Comparison of ENCODE assay signal across 8 cellular contexts in the genomic region with DNA sequence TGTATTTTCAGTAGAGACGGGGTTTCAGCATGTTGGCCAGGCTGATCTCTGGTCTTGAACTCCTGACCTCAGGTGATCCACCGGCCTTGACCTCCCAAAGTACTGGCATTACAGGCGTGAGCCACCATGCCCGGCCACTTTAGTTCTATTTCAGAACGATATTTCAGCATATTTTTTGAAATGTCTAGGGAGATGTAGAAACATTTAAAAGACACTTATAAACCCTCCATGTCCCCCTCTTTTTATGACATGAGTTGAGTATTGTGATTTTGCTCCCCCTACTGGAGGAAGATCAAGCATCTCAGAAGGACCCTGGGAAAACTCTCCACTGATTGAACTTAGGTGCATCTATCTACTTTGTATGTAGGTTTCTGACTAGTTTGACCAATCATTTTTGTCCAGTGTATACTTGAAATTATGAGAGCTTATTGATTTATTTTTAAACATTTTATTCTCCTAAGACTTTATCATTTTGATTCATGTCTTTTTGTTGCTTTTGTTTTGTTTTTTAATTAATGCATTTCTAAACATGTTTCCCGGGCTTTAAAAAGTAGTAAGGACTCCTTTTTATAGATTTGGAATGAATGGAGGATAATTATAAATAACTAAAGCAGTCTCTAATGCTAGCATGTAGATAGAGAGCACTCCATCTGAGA.
DNase-seq lines count a peak whose midpoint lies in the region; ATAC-seq and TF ChIP-seq lines count a peak whose summit lies in the region.

No MANE protein-coding gene starts in this region.

- peaks cover 12% of the 10 kb centered on the region for H3K36me3 Mint-ChIP-seq in endothelial cell (ENCODE audit: low read depth, unreplicated experiment)
- peaks cover 12 to 33% (median 19%) of the 10 kb centered on the region in 5 donors for H3K36me3 Mint-ChIP-seq in naive thymus-derived CD4-positive, alpha-beta T cell
- peaks cover 20% of the 10 kb centered on the region for H3K36me3 Mint-ChIP-seq in activated CD4-positive, alpha-beta memory T cell treated with anti-CD3 and anti-CD28 coated beads, Interleukin-2, amount 10 ng/mL, durations not matched to agents 7 days and 5 days (ENCODE audit: low read depth)
- H3K36me3 Mint-ChIP-seq in activated naive CD8-positive, alpha-beta T cell treated with anti-CD3 and anti-CD28 coated beads, Interleukin-2, amount 50 U/mL, for 24 hours (ENCODE audit: low read depth) = peaks cover 25% of the 10 kb centered on the region

- H3K27ac ChIP-seq in Peyer's patch = no peak overlapping the region
- no peak overlapping the region for H3K27ac ChIP-seq in naive thymus-derived CD4-positive, alpha-beta T cell (ENCODE audit: low read depth, low read length)

- POLR2A ChIA-PET in naive thymus-derived CD4-positive, alpha-beta T cell (lab: Charles Lee) = no interaction called here
- POLR2A ChIA-PET in activated CD4-positive, alpha-beta memory T cell treated with anti-CD3 and anti-CD28 coated beads, Interleukin-2, amount 10 ng/mL, durations not matched to agents 7 days and 5 days (lab: Charles Lee) = no interaction called here

- no peaks in the 10 kb centered on the region for H3K4me1 ChIP-seq in Peyer's patch
- H3K4me1 ChIP-seq in naive thymus-derived CD4-positive, alpha-beta T cell (ENCODE audit: control insufficient read depth in 2 of 2, insufficient read depth in 2 of 2, low read length in 2 of 2) = no peaks in the 10 kb centered on the region

- intact Hi-C loops in naive thymus-derived CD4-positive, alpha-beta T cell (cut with micrococcal nuclease) = loop anchor here (1.0 kb wide), 3 partner anchors 30 to 106 kb away; a partner anchor contains a TSS

- no peak overlapping the region for H3K27ac Mint-ChIP-seq in endothelial cell (ENCODE audit: unreplicated experiment)
- no peak overlapping the region for H3K27ac Mint-ChIP-seq in naive thymus-derived CD4-positive, alpha-beta T cell
- no peak overlapping the region for H3K27ac Mint-ChIP-seq in activated CD4-positive, alpha-beta memory T cell treated with anti-CD3 and anti-CD28 coated beads, Interleukin-2, amount 10 ng/mL, durations not matched to agents 7 days and 5 days
- no peak overlapping the region for H3K27ac Mint-ChIP-seq in activated naive CD8-positive, alpha-beta T cell treated with anti-CD3 and anti-CD28 coated beads, Interleukin-2, amount 50 U/mL, for 24 hours

- H3K4me3 Mint-ChIP-seq in endothelial cell (ENCODE audit: unreplicated experiment) = no peak overlapping the region
- H3K4me3 Mint-ChIP-seq in naive thymus-derived CD4-positive, alpha-beta T cell = no peak overlapping the region
- H3K4me3 Mint-ChIP-seq in activated CD4-positive, alpha-beta memory T cell treated with anti-CD3 and anti-CD28 coated beads, Interleukin-2, amount 10 ng/mL, durations not matched to agents 7 days and 5 days = no peak overlapping the region
- no peak overlapping the region for H3K4me3 Mint-ChIP-seq in activated naive CD8-positive, alpha-beta T cell treated with anti-CD3 and anti-CD28 coated beads, Interleukin-2, amount 50 U/mL, for 24 hours

- H3K9me3 ChIP-seq in Peyer's patch = no peaks in the 10 kb centered on the region
- H3K9me3 ChIP-seq in naive thymus-derived CD4-positive, alpha-beta T cell (ENCODE audit: control insufficient read depth in 2 of 3, low read length in 3 of 3) = no peaks in the 10 kb centered on the region

- no peaks in the 10 kb centered on the region for H3K9me3 Mint-ChIP-seq in endothelial cell (ENCODE audit: unreplicated experiment)
- H3K9me3 Mint-ChIP-seq in naive thymus-derived CD4-positive, alpha-beta T cell = no peaks in the 10 kb centered on the region
- H3K9me3 Mint-ChIP-seq in activated CD4-positive, alpha-beta memory T cell treated with anti-CD3 and anti-CD28 coated beads, Interleukin-2, amount 10 ng/mL, durations not matched to agents 7 days and 5 days = no peaks in the 10 kb centered on the region
- H3K9me3 Mint-ChIP-seq in activated naive CD8-positive, alpha-beta T cell treated with anti-CD3 and anti-CD28 coated beads, Interleukin-2, amount 50 U/mL, for 24 hours = no peaks in the 10 kb centered on the region

- no peaks in the 10 kb centered on the region for H3K4me1 Mint-ChIP-seq in endothelial cell (ENCODE audit: unreplicated experiment)
- peaks cover 2 to 13% (median 6%) of the 10 kb centered on the region in 7 donors for H3K4me1 Mint-ChIP-seq in naive thymus-derived CD4-positive, alpha-beta T cell
- H3K4me1 Mint-ChIP-seq in activated CD4-positive, alpha-beta memory T cell treated with anti-CD3 and anti-CD28 coated beads, Interleukin-2, amount 10 ng/mL, durations not matched to agents 7 days and 5 days = no peaks in the 10 kb centered on the region
- H3K4me1 Mint-ChIP-seq in activated naive CD8-positive, alpha-beta T cell treated with anti-CD3 and anti-CD28 coated beads, Interleukin-2, amount 50 U/mL, for 24 hours = peaks cover 3% of the 10 kb centered on the region

- ATAC-seq in HG03280 (IDR thresholded peaks at IDR 0.05; ENCODE audit: unreplicated experiment) = peak; percentile 55
- peak; percentile 76 for ATAC-seq in naive thymus-derived CD4-positive, alpha-beta T cell
- ATAC-seq in activated naive CD8-positive, alpha-beta T cell treated with anti-CD3 and anti-CD28 coated beads, Interleukin-2, amount 50 U/mL, for 24 hours = no peak

- no peaks in the 10 kb centered on the region for H3K27me3 Mint-ChIP-seq in endothelial cell (ENCODE audit: unreplicated experiment)
- H3K27me3 Mint-ChIP-seq in naive thymus-derived CD4-positive, alpha-beta T cell = no peaks in the 10 kb centered on the region
- H3K27me3 Mint-ChIP-seq in activated CD4-positive, alpha-beta memory T cell treated with anti-CD3 and anti-CD28 coated beads, Interleukin-2, amount 10 ng/mL, durations not matched to agents 7 days and 5 days = no peaks in the 10 kb centered on the region
- no peaks in the 10 kb centered on the region for H3K27me3 Mint-ChIP-seq in activated naive CD8-positive, alpha-beta T cell treated with anti-CD3 and anti-CD28 coated beads, Interleukin-2, amount 50 U/mL, for 24 hours

- CTCF ChIA-PET in naive thymus-derived CD4-positive, alpha-beta T cell (lab: Charles Lee) = interaction anchor here (0.7 to 4.1 kb wide), 5 partner anchors 16 to 105 kb away, joined by 3 to 21 read pairs (median 3); a partner anchor contains a TSS
- CTCF ChIA-PET in activated CD4-positive, alpha-beta memory T cell treated with anti-CD3 and anti-CD28 coated beads, Interleukin-2, amount 10 ng/mL, durations not matched to agents 7 days and 5 days (lab: Charles Lee) = interaction anchor here (0.6 to 5.8 kb wide), 6 partner anchors 10 to 103 kb away, joined by 3 to 67 read pairs (median 4); a partner anchor contains a TSS

- no peaks in the 10 kb centered on the region for H3K27me3 ChIP-seq in Peyer's patch
- H3K27me3 ChIP-seq in naive thymus-derived CD4-positive, alpha-beta T cell (ENCODE audit: control insufficient read depth in 2 of 2, insufficient read depth in 2 of 2, low read length in 2 of 2) = no peaks in the 10 kb centered on the region

- peaks cover 0 to 21% (median 0%) of the 10 kb centered on the region in 3 donors for H3K36me3 ChIP-seq in Peyer's patch
- H3K36me3 ChIP-seq in naive thymus-derived CD4-positive, alpha-beta T cell (ENCODE audit: control insufficient read depth in 2 of 3, insufficient read depth in 3 of 3, low read length in 3 of 3) = peaks cover 0 to 11% (median 6%) of the 10 kb centered on the region in 3 experiments

- peak; percentile 50 to 76 (median 73) for TF ChIP-seq CTCF in Peyer's patch (IDR thresholded peaks at IDR 0.05)
- peak; percentile 62 for TF ChIP-seq CTCF in endothelial cell (IDR thresholded peaks at IDR 0.05; ENCODE audit: unreplicated experiment)

- no peak overlapping the region for H3K4me3 ChIP-seq in Peyer's patch
- no peak overlapping the region for H3K4me3 ChIP-seq in naive thymus-derived CD4-positive, alpha-beta T cell (ENCODE audit: low read length)

- peak; percentile 47 for DNase-seq in AG08395 (ENCODE audit: low spot score)
- DNase-seq in GM04504 (ENCODE audit: low read depth) = peak; percentile 28
- no peak for DNase-seq in Peyer's patch
- peak; percentile 13 for DNase-seq in endothelial cell (ENCODE audit: low spot score)
- peak in 7 of 9 donors; percentile 11 to 54 (median 41) for DNase-seq in naive thymus-derived CD4-positive, alpha-beta T cell
- no peak for DNase-seq in activated CD4-positive, alpha-beta memory T cell treated with anti-CD3 and anti-CD28 coated beads, Interleukin-2, amount 10 ng/mL, durations not matched to agents 7 days and 5 days
- no peak for DNase-seq in activated naive CD8-positive, alpha-beta T cell treated with anti-CD3 and anti-CD28 coated beads, Interleukin-2, amount 50 U/mL, for 24 hours

- no peak for TF ChIP-seq POLR2A in Peyer's patch (IDR thresholded peaks at IDR 0.05)

Comparison
In these comparisons a context has a peak if more than half of its experiments do, and no peak if none do; other contexts are left out.
1. DNase-seq: peak in AG08395 (single experiment), GM04504 (single experiment), endothelial cell (single experiment) and naive thymus-derived CD4-positive, alpha-beta T cell (7 of 9); none in Peyer's patch (0 of 3), activated CD4-positive, alpha-beta memory T cell treated with anti-CD3 and anti-CD28 coated beads, Interleukin-2, amount 10 ng/mL, durations not matched to agents 7 days and 5 days (single experiment) and activated naive CD8-positive, alpha-beta T cell treated with anti-CD3 and anti-CD28 coated beads, Interleukin-2, amount 50 U/mL, for 24 hours (single experiment).